ENCODE assay signal across 1 cellular context in genomic region chr3:38327335-38328009, GRCh38.
TF ChIP-seq lines count a peak whose summit lies in the region.

No MANE protein-coding gene starts in this region.

TF ChIP-seq in K562, 482 proteins besides CTCF, POLR2A, EP300 and RAD21 (continued from another document and continues in another):
- TF ChIP-seq, protein P1, sequence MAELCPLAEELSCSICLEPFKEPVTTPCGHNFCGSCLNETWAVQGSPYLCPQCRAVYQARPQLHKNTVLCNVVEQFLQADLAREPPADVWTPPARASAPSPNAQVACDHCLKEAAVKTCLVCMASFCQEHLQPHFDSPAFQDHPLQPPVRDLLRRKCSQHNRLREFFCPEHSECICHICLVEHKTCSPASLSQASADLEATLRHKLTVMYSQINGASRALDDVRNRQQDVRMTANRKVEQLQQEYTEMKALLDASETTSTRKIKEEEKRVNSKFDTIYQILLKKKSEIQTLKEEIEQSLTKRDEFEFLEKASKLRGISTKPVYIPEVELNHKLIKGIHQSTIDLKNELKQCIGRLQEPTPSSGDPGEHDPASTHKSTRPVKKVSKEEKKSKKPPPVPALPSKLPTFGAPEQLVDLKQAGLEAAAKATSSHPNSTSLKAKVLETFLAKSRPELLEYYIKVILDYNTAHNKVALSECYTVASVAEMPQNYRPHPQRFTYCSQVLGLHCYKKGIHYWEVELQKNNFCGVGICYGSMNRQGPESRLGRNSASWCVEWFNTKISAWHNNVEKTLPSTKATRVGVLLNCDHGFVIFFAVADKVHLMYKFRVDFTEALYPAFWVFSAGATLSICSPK (IDR thresholded peaks at IDR 0.05; ENCODE audit: borderline replicate concordance) = no peak
- TF ChIP-seq MYNN (IDR thresholded peaks at IDR 0.05) (no peak), MYNN (CRISPR knock-in tag; IDR thresholded peaks at IDR 0.05) (no peak), LARP7 (IDR thresholded peaks at IDR 0.05) (no peak), ATF1 (CRISPR knock-in tag; IDR thresholded peaks at IDR 0.05) (no peak), ATF1 (tag; IDR thresholded peaks at IDR 0.05) (no peak), FOSL1 (tag; conservative IDR thresholded peaks at IDR 0.05) (peak; percentile 100), ZC3H8 (IDR thresholded peaks at IDR 0.05) (no peak), ILF3 (IDR thresholded peaks at IDR 0.05; ENCODE audit: borderline replicate concordance) (no peak), TAL1 (IDR thresholded peaks at IDR 0.05) (no peak), THAP12 (CRISPR knock-in tag; IDR thresholded peaks at IDR 0.05) (no peak), KAT2B (IDR thresholded peaks at IDR 0.05; ENCODE audit: low read depth, low read length) (no peak), NR4A1 (CRISPR knock-in tag; IDR thresholded peaks at IDR 0.05) (no peak), NR4A1 (tag; IDR thresholded peaks at IDR 0.05) (no peak), GTF2A2 (tag; IDR thresholded peaks at IDR 0.05) (no peak), POLR2H (tag; IDR thresholded peaks at IDR 0.05; ENCODE audit: low read depth) (no peak), HES1 (IDR thresholded peaks at IDR 0.05; ENCODE audit: low read depth) (no peak), ZNF174 (CRISPR knock-in tag; IDR thresholded peaks at IDR 0.05) (no peak), EWSR1 (IDR thresholded peaks at IDR 0.05; ENCODE audit: borderline replicate concordance, low read depth, partially characterized antibody) (no peak), CSDE1 (IDR thresholded peaks at IDR 0.05) (no peak), TEAD4 (IDR thresholded peaks at IDR 0.05; ENCODE audit: low read length) (peak; percentile 41; the same call in 1 of the 2 replicates), TEAD4 (CRISPR knock-in tag; IDR thresholded peaks at IDR 0.05; ENCODE audit: borderline replicate concordance) (no peak), RBM17 (IDR thresholded peaks at IDR 0.05; ENCODE audit: borderline replicate concordance, low read depth, low read length) (no peak), KAT8 (IDR thresholded peaks at IDR 0.05; ENCODE audit: low read depth) (no peak), RAD51 (IDR thresholded peaks at IDR 0.05; ENCODE audit: borderline replicate concordance, low read depth) (no peak), PCBP2 (IDR thresholded peaks at IDR 0.05; ENCODE audit: low read depth, low read length, poor library complexity, severe bottlenecking) (no peak), ZBTB8A (IDR thresholded peaks at IDR 0.05; ENCODE audit: partially characterized antibody) (no peak), TAF15 (IDR thresholded peaks at IDR 0.05; ENCODE audit: low read depth, low read length) (no peak), ZNF75A (CRISPR knock-in tag; IDR thresholded peaks at IDR 0.05) (no peak), YBX1 (IDR thresholded peaks at IDR 0.05) (no peak), CHD1 (IDR thresholded peaks at IDR 0.05; ENCODE audit: low read length) (no peak), PBX2 (CRISPR knock-in tag; IDR thresholded peaks at IDR 0.05; ENCODE audit: low read depth) (no peak), PBX2 (tag; conservative IDR thresholded peaks at IDR 0.05; ENCODE audit: low read depth) (peak; percentile 60; the same call in 1 of the 2 replicates), NFYB (IDR thresholded peaks at IDR 0.05; ENCODE audit: extremely low read depth, insufficient read length) (no peak), BCLAF1 (IDR thresholded peaks at IDR 0.05; ENCODE audit: borderline replicate concordance in 1 of 2, control insufficient read depth in 1 of 2, low read depth in 2 of 2, low read length in 1 of 2) (no peak), ZNF143 (CRISPR knock-in tag; IDR thresholded peaks at IDR 0.05) (no peak), DMBX1 (CRISPR knock-in tag; IDR thresholded peaks at IDR 0.05; ENCODE audit: borderline replicate concordance) (no peak), SNRNP70 (optimal IDR thresholded peaks at IDR 0.05; ENCODE audit: low read depth, low read length) (no peak), ZC3H4 (CRISPR knock-in tag; IDR thresholded peaks at IDR 0.05; ENCODE audit: borderline replicate concordance) (no peak), NCOR1 (IDR thresholded peaks at IDR 0.05) (no peak), PRPF4 (IDR thresholded peaks at IDR 0.05; ENCODE audit: insufficient read depth, low read depth, low read length, poor library complexity, severe bottlenecking) (no peak), CBFB (CRISPR knock-in tag; IDR thresholded peaks at IDR 0.05) (no peak)
- TF ChIP-seq, protein P2, sequence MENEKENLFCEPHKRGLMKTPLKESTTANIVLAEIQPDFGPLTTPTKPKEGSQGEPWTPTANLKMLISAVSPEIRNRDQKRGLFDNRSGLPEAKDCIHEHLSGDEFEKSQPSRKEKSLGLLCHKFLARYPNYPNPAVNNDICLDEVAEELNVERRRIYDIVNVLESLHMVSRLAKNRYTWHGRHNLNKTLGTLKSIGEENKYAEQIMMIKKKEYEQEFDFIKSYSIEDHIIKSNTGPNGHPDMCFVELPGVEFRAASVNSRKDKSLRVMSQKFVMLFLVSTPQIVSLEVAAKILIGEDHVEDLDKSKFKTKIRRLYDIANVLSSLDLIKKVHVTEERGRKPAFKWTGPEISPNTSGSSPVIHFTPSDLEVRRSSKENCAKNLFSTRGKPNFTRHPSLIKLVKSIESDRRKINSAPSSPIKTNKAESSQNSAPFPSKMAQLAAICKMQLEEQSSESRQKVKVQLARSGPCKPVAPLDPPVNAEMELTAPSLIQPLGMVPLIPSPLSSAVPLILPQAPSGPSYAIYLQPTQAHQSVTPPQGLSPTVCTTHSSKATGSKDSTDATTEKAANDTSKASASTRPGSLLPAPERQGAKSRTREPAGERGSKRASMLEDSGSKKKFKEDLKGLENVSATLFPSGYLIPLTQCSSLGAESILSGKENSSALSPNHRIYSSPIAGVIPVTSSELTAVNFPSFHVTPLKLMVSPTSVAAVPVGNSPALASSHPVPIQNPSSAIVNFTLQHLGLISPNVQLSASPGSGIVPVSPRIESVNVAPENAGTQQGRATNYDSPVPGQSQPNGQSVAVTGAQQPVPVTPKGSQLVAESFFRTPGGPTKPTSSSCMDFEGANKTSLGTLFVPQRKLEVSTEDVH (IDR thresholded peaks at IDR 0.05; ENCODE audit: low read depth, partially characterized antibody) = no peak
- TF ChIP-seq, protein P3, sequence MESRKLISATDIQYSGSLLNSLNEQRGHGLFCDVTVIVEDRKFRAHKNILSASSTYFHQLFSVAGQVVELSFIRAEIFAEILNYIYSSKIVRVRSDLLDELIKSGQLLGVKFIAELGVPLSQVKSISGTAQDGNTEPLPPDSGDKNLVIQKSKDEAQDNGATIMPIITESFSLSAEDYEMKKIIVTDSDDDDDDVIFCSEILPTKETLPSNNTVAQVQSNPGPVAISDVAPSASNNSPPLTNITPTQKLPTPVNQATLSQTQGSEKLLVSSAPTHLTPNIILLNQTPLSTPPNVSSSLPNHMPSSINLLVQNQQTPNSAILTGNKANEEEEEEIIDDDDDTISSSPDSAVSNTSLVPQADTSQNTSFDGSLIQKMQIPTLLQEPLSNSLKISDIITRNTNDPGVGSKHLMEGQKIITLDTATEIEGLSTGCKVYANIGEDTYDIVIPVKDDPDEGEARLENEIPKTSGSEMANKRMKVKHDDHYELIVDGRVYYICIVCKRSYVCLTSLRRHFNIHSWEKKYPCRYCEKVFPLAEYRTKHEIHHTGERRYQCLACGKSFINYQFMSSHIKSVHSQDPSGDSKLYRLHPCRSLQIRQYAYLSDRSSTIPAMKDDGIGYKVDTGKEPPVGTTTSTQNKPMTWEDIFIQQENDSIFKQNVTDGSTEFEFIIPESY (CRISPR knock-in tag; IDR thresholded peaks at IDR 0.05) = no peak
- TF ChIP-seq, protein P4, sequence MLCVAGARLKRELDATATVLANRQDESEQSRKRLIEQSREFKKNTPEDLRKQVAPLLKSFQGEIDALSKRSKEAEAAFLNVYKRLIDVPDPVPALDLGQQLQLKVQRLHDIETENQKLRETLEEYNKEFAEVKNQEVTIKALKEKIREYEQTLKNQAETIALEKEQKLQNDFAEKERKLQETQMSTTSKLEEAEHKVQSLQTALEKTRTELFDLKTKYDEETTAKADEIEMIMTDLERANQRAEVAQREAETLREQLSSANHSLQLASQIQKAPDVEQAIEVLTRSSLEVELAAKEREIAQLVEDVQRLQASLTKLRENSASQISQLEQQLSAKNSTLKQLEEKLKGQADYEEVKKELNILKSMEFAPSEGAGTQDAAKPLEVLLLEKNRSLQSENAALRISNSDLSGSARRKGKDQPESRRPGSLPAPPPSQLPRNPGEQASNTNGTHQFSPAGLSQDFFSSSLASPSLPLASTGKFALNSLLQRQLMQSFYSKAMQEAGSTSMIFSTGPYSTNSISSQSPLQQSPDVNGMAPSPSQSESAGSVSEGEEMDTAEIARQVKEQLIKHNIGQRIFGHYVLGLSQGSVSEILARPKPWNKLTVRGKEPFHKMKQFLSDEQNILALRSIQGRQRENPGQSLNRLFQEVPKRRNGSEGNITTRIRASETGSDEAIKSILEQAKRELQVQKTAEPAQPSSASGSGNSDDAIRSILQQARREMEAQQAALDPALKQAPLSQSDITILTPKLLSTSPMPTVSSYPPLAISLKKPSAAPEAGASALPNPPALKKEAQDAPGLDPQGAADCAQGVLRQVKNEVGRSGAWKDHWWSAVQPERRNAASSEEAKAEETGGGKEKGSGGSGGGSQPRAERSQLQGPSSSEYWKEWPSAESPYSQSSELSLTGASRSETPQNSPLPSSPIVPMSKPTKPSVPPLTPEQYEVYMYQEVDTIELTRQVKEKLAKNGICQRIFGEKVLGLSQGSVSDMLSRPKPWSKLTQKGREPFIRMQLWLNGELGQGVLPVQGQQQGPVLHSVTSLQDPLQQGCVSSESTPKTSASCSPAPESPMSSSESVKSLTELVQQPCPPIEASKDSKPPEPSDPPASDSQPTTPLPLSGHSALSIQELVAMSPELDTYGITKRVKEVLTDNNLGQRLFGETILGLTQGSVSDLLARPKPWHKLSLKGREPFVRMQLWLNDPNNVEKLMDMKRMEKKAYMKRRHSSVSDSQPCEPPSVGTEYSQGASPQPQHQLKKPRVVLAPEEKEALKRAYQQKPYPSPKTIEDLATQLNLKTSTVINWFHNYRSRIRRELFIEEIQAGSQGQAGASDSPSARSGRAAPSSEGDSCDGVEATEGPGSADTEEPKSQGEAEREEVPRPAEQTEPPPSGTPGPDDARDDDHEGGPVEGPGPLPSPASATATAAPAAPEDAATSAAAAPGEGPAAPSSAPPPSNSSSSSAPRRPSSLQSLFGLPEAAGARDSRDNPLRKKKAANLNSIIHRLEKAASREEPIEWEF (CRISPR knock-in tag; IDR thresholded peaks at IDR 0.05) = no peak
